In the genomic region with DNA sequence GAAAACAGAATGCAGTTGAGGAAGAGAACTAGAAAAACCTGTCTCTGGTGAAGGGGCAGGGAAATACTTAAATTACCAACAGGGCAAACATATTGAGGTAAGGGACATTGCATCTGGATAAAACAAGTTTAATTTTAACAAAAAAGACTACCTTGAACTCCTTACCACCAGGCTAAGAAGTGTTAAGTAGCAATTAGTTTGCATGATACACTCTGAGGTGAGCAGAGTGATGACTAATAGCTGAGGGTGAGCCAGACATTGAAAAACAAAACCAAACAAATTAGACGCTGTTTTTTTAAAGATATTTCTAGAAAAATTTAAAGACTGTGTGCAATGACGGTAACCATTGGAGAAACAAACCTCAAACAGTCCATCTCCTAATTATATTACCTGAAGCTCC, we compare ENCODE assay signal across 1 cellular context.
TF ChIP-seq lines count a peak whose summit lies in the region.

No MANE protein-coding gene starts in this region.

TF ChIP-seq in GM23338, 12 proteins besides CTCF, POLR2A, EP300 and RAD21 (continued from another document):
- TF ChIP-seq, protein P1, sequence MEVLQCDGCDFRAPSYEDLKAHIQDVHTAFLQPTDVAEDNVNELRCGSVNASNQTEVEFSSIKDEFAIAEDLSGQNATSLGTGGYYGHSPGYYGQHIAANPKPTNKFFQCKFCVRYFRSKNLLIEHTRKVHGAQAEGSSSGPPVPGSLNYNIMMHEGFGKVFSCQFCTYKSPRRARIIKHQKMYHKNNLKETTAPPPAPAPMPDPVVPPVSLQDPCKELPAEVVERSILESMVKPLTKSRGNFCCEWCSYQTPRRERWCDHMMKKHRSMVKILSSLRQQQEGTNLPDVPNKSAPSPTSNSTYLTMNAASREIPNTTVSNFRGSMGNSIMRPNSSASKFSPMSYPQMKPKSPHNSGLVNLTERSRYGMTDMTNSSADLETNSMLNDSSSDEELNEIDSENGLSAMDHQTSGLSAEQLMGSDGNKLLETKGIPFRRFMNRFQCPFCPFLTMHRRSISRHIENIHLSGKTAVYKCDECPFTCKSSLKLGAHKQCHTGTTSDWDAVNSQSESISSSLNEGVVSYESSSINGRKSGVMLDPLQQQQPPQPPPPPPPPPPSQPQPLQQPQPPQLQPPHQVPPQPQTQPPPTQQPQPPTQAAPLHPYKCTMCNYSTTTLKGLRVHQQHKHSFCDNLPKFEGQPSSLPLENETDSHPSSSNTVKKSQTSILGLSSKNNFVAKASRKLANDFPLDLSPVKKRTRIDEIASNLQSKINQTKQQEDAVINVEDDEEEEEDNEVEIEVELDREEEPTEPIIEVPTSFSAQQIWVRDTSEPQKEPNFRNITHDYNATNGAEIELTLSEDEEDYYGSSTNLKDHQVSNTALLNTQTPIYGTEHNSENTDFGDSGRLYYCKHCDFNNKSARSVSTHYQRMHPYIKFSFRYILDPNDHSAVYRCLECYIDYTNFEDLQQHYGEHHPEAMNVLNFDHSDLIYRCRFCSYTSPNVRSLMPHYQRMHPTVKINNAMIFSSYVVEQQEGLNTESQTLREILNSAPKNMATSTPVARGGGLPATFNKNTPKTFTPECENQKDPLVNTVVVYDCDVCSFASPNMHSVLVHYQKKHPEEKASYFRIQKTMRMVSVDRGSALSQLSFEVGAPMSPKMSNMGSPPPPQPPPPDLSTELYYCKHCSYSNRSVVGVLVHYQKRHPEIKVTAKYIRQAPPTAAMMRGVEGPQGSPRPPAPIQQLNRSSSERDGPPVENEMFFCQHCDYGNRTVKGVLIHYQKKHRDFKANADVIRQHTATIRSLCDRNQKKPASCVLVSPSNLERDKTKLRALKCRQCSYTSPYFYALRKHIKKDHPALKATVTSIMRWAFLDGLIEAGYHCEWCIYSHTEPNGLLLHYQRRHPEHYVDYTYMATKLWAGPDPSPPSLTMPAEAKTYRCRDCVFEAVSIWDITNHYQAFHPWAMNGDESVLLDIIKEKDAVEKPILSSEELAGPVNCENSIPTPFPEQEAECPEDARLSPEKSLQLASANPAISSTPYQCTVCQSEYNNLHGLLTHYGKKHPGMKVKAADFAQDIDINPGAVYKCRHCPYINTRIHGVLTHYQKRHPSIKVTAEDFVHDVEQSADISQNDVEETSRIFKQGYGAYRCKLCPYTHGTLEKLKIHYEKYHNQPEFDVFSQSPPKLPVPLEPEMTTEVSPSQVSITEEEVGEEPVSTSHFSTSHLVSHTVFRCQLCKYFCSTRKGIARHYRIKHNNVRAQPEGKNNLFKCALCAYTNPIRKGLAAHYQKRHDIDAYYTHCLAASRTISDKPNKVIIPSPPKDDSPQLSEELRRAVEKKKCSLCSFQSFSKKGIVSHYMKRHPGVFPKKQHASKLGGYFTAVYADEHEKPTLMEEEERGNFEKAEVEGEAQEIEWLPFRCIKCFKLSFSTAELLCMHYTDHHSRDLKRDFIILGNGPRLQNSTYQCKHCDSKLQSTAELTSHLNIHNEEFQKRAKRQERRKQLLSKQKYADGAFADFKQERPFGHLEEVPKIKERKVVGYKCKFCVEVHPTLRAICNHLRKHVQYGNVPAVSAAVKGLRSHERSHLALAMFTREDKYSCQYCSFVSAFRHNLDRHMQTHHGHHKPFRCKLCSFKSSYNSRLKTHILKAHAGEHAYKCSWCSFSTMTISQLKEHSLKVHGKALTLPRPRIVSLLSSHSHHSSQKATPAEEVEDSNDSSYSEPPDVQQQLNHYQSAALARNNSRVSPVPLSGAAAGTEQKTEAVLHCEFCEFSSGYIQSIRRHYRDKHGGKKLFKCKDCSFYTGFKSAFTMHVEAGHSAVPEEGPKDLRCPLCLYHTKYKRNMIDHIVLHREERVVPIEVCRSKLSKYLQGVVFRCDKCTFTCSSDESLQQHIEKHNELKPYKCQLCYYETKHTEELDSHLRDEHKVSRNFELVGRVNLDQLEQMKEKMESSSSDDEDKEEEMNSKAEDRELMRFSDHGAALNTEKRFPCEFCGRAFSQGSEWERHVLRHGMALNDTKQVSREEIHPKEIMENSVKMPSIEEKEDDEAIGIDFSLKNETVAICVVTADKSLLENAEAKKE (CRISPR knock-in tag; IDR thresholded peaks at IDR 0.05): no peak
- TF ChIP-seq STAT1 (IDR thresholded peaks at IDR 0.05; ENCODE audit: unreplicated experiment) (no peak), JUNB (IDR thresholded peaks at IDR 0.05; ENCODE audit: unreplicated experiment) (no peak), POLR2AphosphoS5 (IDR thresholded peaks at IDR 0.05; ENCODE audit: low read depth) (no peak)
- TF ChIP-seq, protein P2, sequence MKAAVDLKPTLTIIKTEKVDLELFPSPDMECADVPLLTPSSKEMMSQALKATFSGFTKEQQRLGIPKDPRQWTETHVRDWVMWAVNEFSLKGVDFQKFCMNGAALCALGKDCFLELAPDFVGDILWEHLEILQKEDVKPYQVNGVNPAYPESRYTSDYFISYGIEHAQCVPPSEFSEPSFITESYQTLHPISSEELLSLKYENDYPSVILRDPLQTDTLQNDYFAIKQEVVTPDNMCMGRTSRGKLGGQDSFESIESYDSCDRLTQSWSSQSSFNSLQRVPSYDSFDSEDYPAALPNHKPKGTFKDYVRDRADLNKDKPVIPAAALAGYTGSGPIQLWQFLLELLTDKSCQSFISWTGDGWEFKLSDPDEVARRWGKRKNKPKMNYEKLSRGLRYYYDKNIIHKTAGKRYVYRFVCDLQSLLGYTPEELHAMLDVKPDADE (IDR thresholded peaks at IDR 0.05): no peak
